Comparison of ENCODE assay signal across 9 cellular contexts in genomic region chr3:61858054-61858453, GRCh38.
DNase-seq lines count a peak whose midpoint lies in the region; ATAC-seq and TF ChIP-seq lines count a peak whose summit lies in the region.
"Had no signal": no experiment of that assay in that cellular context is flagged by ENCODE, and none has a peak within 500 bp of the region (broad histone marks: within the 10 kb centered on the region; RNA-seq: fewer than 3 reads in every experiment).

No MANE protein-coding gene starts in this region.

- H3K9me3 ChIP-seq in OCI-LY3 (ENCODE audit: insufficient read depth, low read length), result no peaks in the 10 kb centered on the region

- no peak overlapping the region for H3K4me2 ChIP-seq in OCI-LY3 (ENCODE audit: low read length)

- ATAC-seq in HG03280 (IDR thresholded peaks at IDR 0.05; ENCODE audit: unreplicated experiment) (no peak), GM19452 (IDR thresholded peaks at IDR 0.05; ENCODE audit: unreplicated experiment) (no peak)
- ATAC-seq: activated CD8-positive, alpha-beta T cell treated with anti-CD3 and anti-CD28 coated beads, Interleukin-2, amount 10 ng/mL, durations not matched to agents 7 days and 5 days had no signal

- no peaks in the 10 kb centered on the region for H3K79me2 ChIP-seq in OCI-LY3 (ENCODE audit: low read length)

- DNase-seq in NCI-H1092 treated with DMSO at 0.1 percent for 48 hours (lab: John Stamatoyannopoulos, UW) (peak; percentile 34), NCI-H1092 (lab: John Stamatoyannopoulos, UW) (no peak), fibroblast of the conjunctiva (ENCODE audit: low read depth) (peak; percentile 52), stromal cell of bone marrow (ENCODE audit: low read depth) (peak; percentile 29), posterior cingulate gyrus (no peak)
- DNase-seq: activated CD8-positive, alpha-beta T cell treated with anti-CD3 and anti-CD28 coated beads, Interleukin-2, amount 10 ng/mL, durations not matched to agents 7 days and 5 days had no signal

- no peaks in the 10 kb centered on the region for H3K4me1 ChIP-seq in OCI-LY3 (ENCODE audit: low read length)

- H3K36me3 ChIP-seq in OCI-LY3 (replicated peaks; ENCODE audit: low read depth, low read length), result no peaks in the 10 kb centered on the region

- intact Hi-C loops in posterior cingulate gyrus (cut with DNase I), result loop anchor here (5.0 to 10.0 kb wide), 2 partner anchors 293 to 329 kb away; partner anchors contain the start of gene PTPRG

- no peak overlapping the region for H2AFZ ChIP-seq in OCI-LY3 (ENCODE audit: low read depth, low read length)

- no peak overlapping the region for H3K27ac ChIP-seq in OCI-LY3 (ENCODE audit: low read length)

- H4K20me1 ChIP-seq in OCI-LY3 (ENCODE audit: insufficient read depth, low read length), result peaks cover 4% of the 10 kb centered on the region

- no peak overlapping the region for H3K4me3 ChIP-seq in OCI-LY3 (ENCODE audit: low read length)

- peak; percentile 93 for TF ChIP-seq CTCF in OCI-LY3 (IDR thresholded peaks at IDR 0.05; ENCODE audit: low read depth, low read length)

- H3K9ac ChIP-seq in OCI-LY3 (ENCODE audit: low read length), result no peak overlapping the region

- no peaks in the 10 kb centered on the region for H3K27me3 ChIP-seq in OCI-LY3 (ENCODE audit: low read depth, low read length)

Comparison
In these comparisons a context has a peak if more than half of its experiments do, and no peak if none do; other contexts are left out.
1. DNase-seq: peak in NCI-H1092 treated with DMSO at 0.1 percent for 48 hours (single experiment), fibroblast of the conjunctiva (single experiment) and stromal cell of bone marrow (single experiment); none in NCI-H1092 (single experiment) and posterior cingulate gyrus (0 of 10).